In genomic region chr6:135498178-135498841, GRCh38 we compare ENCODE assay signal across 9 cellular contexts. TPM values are rescaled to one million over a fixed set of nuclear protein-coding genes. Genes with fewer than 3 reads are reported as not detected.
A peak's percentile ranks its signal among the peaks of the same experiment; 100 is the strongest.
DNase-seq lines count a peak whose midpoint lies in the region; ATAC-seq, FAIRE-seq and TF ChIP-seq lines count a peak whose summit lies in the region.
"Had no signal": no experiment of that assay in that cellular context is flagged by ENCODE, and none has a peak within 500 bp of the region (broad histone marks: within the 10 kb centered on the region; RNA-seq: fewer than 3 reads in every experiment).

No MANE protein-coding gene starts in this region.

- CTCF ChIA-PET in CD8-positive, alpha-beta memory T cell (lab: Charles Lee), result interaction anchor here (0.7 to 1.9 kb wide), 5 partner anchors 8 to 1052 kb away, joined by 3 to 6 read pairs (median 5); partner anchors contain the start of genes BCLAF1 and MAP7
- CTCF ChIA-PET in activated naive CD4-positive, alpha-beta T cell treated with anti-CD3 and anti-CD28 coated beads, Interleukin-2, amount 10 ng/mL, durations not matched to agents 7 days and 5 days (lab: Charles Lee), result interaction anchor here (1.5 to 2.4 kb wide), 2 partner anchors 10 to 38 kb away, joined by 3 to 13 read pairs; no protein-coding TSS in a partner anchor

- no peak overlapping the region for H3K27ac Mint-ChIP-seq in CD8-positive, alpha-beta memory T cell
- H3K27ac Mint-ChIP-seq in activated naive CD4-positive, alpha-beta T cell treated with anti-CD3 and anti-CD28 coated beads, Interleukin-2, amount 10 ng/mL, durations not matched to agents 7 days and 5 days, result no peak overlapping the region

- peaks cover 0 to 2% of the 10 kb centered on the region in 2 donors for H3K27me3 Mint-ChIP-seq in CD8-positive, alpha-beta memory T cell
- H3K27me3 Mint-ChIP-seq in activated naive CD4-positive, alpha-beta T cell treated with anti-CD3 and anti-CD28 coated beads, Interleukin-2, amount 10 ng/mL, durations not matched to agents 7 days and 5 days, result no peaks in the 10 kb centered on the region

- H3K27ac ChIP-seq in CD8-positive, alpha-beta memory T cell (ENCODE audit: low read depth, low read length), result peak overlapping the region; percentile 96
- peak overlapping the region; percentile 54 for H3K27ac ChIP-seq in KOPT-K1 (ENCODE audit: low read depth, low read length, poor library complexity, severe bottlenecking)
- H3K27ac ChIP-seq in SJSA1, result peak overlapping the region; percentile 97
- H3K27ac ChIP-seq in pancreas, result peak overlapping the region; percentile 96 to 100 (median 98)
- H3K27ac ChIP-seq in thoracic aorta, result peak overlapping the region; percentile 97 to 99

- POLR2A ChIA-PET in CD8-positive, alpha-beta memory T cell (lab: Charles Lee), result interaction anchor here (1.4 to 1.7 kb wide), 2 partner anchors 791 to 1325 kb away, joined by 4 to 41 read pairs; partner anchors contain the start of gene BCLAF1

- H3K27me3 ChIP-seq in CD8-positive, alpha-beta memory T cell (ENCODE audit: insufficient read depth, low read length, poor library complexity, severe bottlenecking), result no peaks in the 10 kb centered on the region
- H3K27me3 ChIP-seq in SJSA1 (replicated peaks), result no peaks in the 10 kb centered on the region
- H3K27me3 ChIP-seq in pancreas, result no peaks in the 10 kb centered on the region
- H3K27me3 ChIP-seq in thoracic aorta (replicated peaks; ENCODE audit: insufficient read depth), result no peaks in the 10 kb centered on the region

- H3K36me3 Mint-ChIP-seq in CD8-positive, alpha-beta memory T cell, result peaks cover 0 to 7% (median 0%) of the 10 kb centered on the region in 3 donors
- H3K36me3 Mint-ChIP-seq in activated naive CD4-positive, alpha-beta T cell treated with anti-CD3 and anti-CD28 coated beads, Interleukin-2, amount 10 ng/mL, durations not matched to agents 7 days and 5 days, result peaks cover 7% of the 10 kb centered on the region

- intact Hi-C loops in pancreas (cut with DNase I), result no loop called here

- no peaks in the 10 kb centered on the region for H3K9me3 ChIP-seq in CD8-positive, alpha-beta memory T cell (ENCODE audit: low read length)
- H3K9me3 ChIP-seq in KOPT-K1 (ENCODE audit: insufficient read depth, low read length, poor library complexity, severe bottlenecking), result no peaks in the 10 kb centered on the region
- no peaks in the 10 kb centered on the region for H3K9me3 ChIP-seq in SJSA1 (replicated peaks)
- H3K9me3 ChIP-seq in pancreas, result no peaks in the 10 kb centered on the region
- no peaks in the 10 kb centered on the region for H3K9me3 ChIP-seq in thoracic aorta

- peak; percentile 48 to 84 (median 60) for DNase-seq in CD8-positive, alpha-beta memory T cell
- peak; percentile 77 to 86 for DNase-seq in SJSA1 (ENCODE audit: low read depth in 1 of 2, low spot score in 2 of 2)
- DNase-seq in activated naive CD4-positive, alpha-beta T cell treated with anti-CD3 and anti-CD28 coated beads, Interleukin-2, amount 10 ng/mL, durations not matched to agents 7 days and 5 days, result peak; percentile 73
- peak; percentile 85 for DNase-seq in glomerular visceral epithelial cell (ENCODE audit: extremely low spot score)
- peak; percentile 27 to 74 (median 63) for DNase-seq in pancreas
- peak; percentile 40 for DNase-seq in thoracic aorta (ENCODE audit: low spot score)

- peak; percentile 32 for FAIRE-seq in pancreas (lab: Jason Lieb, UNC)
- FAIRE-seq: TTC549 had no signal

- peaks cover 16% of the 10 kb centered on the region for H3K4me1 ChIP-seq in CD8-positive, alpha-beta memory T cell (ENCODE audit: insufficient read depth, low read length)
- H3K4me1 ChIP-seq in SJSA1 (replicated peaks) (peaks cover 8% of the 10 kb centered on the region), pancreas (peaks cover 0 to 17% (median 8%) of the 10 kb centered on the region in 3 donors), thoracic aorta (ENCODE audit: control insufficient read depth in 1 of 2, low read depth in 2 of 2) (peaks cover 9 to 16% of the 10 kb centered on the region in 2 donors)

- peaks cover 4 to 15% (median 8%) of the 10 kb centered on the region in 3 donors for H3K4me1 Mint-ChIP-seq in CD8-positive, alpha-beta memory T cell
- H3K4me1 Mint-ChIP-seq in activated naive CD4-positive, alpha-beta T cell treated with anti-CD3 and anti-CD28 coated beads, Interleukin-2, amount 10 ng/mL, durations not matched to agents 7 days and 5 days, result peaks cover 16% of the 10 kb centered on the region

- no peaks in the 10 kb centered on the region for H3K9me3 Mint-ChIP-seq in CD8-positive, alpha-beta memory T cell
- no peaks in the 10 kb centered on the region for H3K9me3 Mint-ChIP-seq in activated naive CD4-positive, alpha-beta T cell treated with anti-CD3 and anti-CD28 coated beads, Interleukin-2, amount 10 ng/mL, durations not matched to agents 7 days and 5 days

- H3K4me3 Mint-ChIP-seq in CD8-positive, alpha-beta memory T cell, result no peak overlapping the region
- no peak overlapping the region for H3K4me3 Mint-ChIP-seq in activated naive CD4-positive, alpha-beta T cell treated with anti-CD3 and anti-CD28 coated beads, Interleukin-2, amount 10 ng/mL, durations not matched to agents 7 days and 5 days

- TF ChIP-seq CTCF in pancreas (IDR thresholded peaks at IDR 0.05), result no peak
- TF ChIP-seq CTCF in thoracic aorta (IDR thresholded peaks at IDR 0.05), result no peak

- WGBS in pancreas, 2 donors, result 1% methylated on average over 16 of the region's 16 CpGs

- no peaks in the 10 kb centered on the region for H3K36me3 ChIP-seq in CD8-positive, alpha-beta memory T cell (ENCODE audit: insufficient read depth, low read length)
- H3K36me3 ChIP-seq in KOPT-K1 (ENCODE audit: insufficient read depth, low read length) (no peaks in the 10 kb centered on the region), SJSA1 (peaks cover 10% of the 10 kb centered on the region; the same call in 1 of the 2 replicates), pancreas (no peaks in the 10 kb centered on the region), thoracic aorta (no peaks in the 10 kb centered on the region)

- H3K4me3 ChIP-seq in CD8-positive, alpha-beta memory T cell (ENCODE audit: low read length), result peak overlapping the region; percentile 86
- H3K4me3 ChIP-seq in SJSA1 (peak overlapping the region; percentile 74), pancreas (peak overlapping the region; percentile 77 to 91 (median 82)), thoracic aorta (peak overlapping the region; percentile 95)

- ATAC-seq in GM21526 (IDR thresholded peaks at IDR 0.05; ENCODE audit: low FRiP score, unreplicated experiment), result peak; percentile 37
- ATAC-seq in pancreas, result peak; percentile 73 to 88 (median 82)
- peak; percentile 99 for ATAC-seq in thoracic aorta (ENCODE audit: insufficient number of reproducible peaks, low FRiP score, low read depth)

RNA-seq across cellular contexts. Expression of gene AHI1, which starts 0.8 kb away (rescaled TPM):
- total RNA-seq in CD8-positive, alpha-beta memory T cell, result 10 to 100 TPM; 41.1 to 41.2 TPM
- 3.6 TPM for polyA plus RNA-seq in CD8-positive, alpha-beta memory T cell
- total RNA-seq in SJSA1 (2014; rRNA removed; shearing (Covaris generic)), result 12.4 and 15.2 TPM in 2 replicates
- total RNA-seq in pancreas (10 to 100 TPM; 10.6 to 21.3 (median 16.5) TPM), thoracic aorta (10 to 100 TPM; 21.7 to 65.5 TPM)
- 10 to 100 TPM; 12.5 to 24.8 TPM for polyA plus RNA-seq in pancreas

Comparison
In these comparisons a context has a peak if more than half of its experiments do, and no peak if none do; other contexts are left out.
1. Peak in every context shown above with its lines: DNase-seq, ATAC-seq, H3K4me3 ChIP-seq and H3K27ac ChIP-seq.
2. ATAC-seq: peak in every context shown above with its lines; median percentile 99 in thoracic aorta; 82 in pancreas; 37 in GM21526.